ENCODE assay signal across 1 cellular context in the genomic region with DNA sequence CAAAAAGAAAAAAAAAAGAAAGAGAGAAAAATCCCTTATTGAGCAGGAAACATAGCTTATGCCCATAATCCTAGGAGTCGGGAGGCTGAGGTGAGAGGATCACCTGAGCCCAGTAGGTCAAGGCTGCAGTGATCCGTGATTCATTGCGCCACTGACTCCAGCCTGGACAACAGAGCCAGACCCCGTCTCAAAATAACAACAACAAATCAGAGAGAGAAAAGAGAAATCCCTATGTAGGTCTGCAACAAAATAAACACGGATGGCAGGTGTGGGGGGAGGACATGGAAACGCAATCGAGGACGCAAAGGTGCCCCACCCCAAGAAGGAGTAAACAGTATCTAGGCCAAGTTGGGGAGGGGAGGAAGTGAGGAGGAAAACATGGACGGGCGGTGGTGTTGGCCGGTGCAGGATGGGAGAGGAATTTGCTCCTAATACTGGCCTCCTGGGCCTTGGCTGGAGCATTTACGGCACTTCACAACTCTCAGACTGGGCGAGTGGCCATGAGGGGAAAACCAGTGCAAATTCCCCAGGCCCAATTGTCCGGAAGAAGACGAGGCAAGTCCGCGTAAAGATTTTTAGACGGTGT.
TF ChIP-seq lines count a peak whose summit lies in the region.

No MANE protein-coding gene starts in this region.

TF ChIP-seq in K562, 482 proteins besides CTCF, POLR2A, EP300 and RAD21 (continued from another document):
- TF ChIP-seq, protein P1, sequence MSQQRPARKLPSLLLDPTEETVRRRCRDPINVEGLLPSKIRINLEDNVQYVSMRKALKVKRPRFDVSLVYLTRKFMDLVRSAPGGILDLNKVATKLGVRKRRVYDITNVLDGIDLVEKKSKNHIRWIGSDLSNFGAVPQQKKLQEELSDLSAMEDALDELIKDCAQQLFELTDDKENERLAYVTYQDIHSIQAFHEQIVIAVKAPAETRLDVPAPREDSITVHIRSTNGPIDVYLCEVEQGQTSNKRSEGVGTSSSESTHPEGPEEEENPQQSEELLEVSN (IDR thresholded peaks at IDR 0.05; ENCODE audit: borderline replicate concordance in 1 of 2, extremely low read depth in 1 of 2, insufficient read depth in 1 of 2, insufficient read length in 1 of 2, low read depth in 1 of 2, low read length in 1 of 2, poor library complexity in 1 of 2, severe bottlenecking in 1 of 2) = no peak
- no peak for TF ChIP-seq ZBED1 (IDR thresholded peaks at IDR 0.05)
- 0 out of 2 replicates have a peak, but pooled peaks have one; percentile 9 for TF ChIP-seq SMC3 (conservative IDR thresholded peaks at IDR 0.05; ENCODE audit: insufficient read depth, low read depth, low read length)
- TF ChIP-seq CEBPB (tag; IDR thresholded peaks at IDR 0.05) = peak; percentile 47
- TF ChIP-seq ZFP30 (CRISPR knock-in tag; IDR thresholded peaks at IDR 0.05; ENCODE audit: borderline replicate concordance) = no peak
- TF ChIP-seq, protein P2, sequence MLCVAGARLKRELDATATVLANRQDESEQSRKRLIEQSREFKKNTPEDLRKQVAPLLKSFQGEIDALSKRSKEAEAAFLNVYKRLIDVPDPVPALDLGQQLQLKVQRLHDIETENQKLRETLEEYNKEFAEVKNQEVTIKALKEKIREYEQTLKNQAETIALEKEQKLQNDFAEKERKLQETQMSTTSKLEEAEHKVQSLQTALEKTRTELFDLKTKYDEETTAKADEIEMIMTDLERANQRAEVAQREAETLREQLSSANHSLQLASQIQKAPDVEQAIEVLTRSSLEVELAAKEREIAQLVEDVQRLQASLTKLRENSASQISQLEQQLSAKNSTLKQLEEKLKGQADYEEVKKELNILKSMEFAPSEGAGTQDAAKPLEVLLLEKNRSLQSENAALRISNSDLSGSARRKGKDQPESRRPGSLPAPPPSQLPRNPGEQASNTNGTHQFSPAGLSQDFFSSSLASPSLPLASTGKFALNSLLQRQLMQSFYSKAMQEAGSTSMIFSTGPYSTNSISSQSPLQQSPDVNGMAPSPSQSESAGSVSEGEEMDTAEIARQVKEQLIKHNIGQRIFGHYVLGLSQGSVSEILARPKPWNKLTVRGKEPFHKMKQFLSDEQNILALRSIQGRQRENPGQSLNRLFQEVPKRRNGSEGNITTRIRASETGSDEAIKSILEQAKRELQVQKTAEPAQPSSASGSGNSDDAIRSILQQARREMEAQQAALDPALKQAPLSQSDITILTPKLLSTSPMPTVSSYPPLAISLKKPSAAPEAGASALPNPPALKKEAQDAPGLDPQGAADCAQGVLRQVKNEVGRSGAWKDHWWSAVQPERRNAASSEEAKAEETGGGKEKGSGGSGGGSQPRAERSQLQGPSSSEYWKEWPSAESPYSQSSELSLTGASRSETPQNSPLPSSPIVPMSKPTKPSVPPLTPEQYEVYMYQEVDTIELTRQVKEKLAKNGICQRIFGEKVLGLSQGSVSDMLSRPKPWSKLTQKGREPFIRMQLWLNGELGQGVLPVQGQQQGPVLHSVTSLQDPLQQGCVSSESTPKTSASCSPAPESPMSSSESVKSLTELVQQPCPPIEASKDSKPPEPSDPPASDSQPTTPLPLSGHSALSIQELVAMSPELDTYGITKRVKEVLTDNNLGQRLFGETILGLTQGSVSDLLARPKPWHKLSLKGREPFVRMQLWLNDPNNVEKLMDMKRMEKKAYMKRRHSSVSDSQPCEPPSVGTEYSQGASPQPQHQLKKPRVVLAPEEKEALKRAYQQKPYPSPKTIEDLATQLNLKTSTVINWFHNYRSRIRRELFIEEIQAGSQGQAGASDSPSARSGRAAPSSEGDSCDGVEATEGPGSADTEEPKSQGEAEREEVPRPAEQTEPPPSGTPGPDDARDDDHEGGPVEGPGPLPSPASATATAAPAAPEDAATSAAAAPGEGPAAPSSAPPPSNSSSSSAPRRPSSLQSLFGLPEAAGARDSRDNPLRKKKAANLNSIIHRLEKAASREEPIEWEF (CRISPR knock-in tag; IDR thresholded peaks at IDR 0.05) = no peak
- no peak for TF ChIP-seq SLC30A9 (CRISPR knock-in tag; IDR thresholded peaks at IDR 0.05)
- TF ChIP-seq SAP30 (IDR thresholded peaks at IDR 0.05; ENCODE audit: borderline replicate concordance, insufficient read depth, low read depth, low read length, poor library complexity, severe bottlenecking) = peak; percentile 14
- TF ChIP-seq, protein P3, sequence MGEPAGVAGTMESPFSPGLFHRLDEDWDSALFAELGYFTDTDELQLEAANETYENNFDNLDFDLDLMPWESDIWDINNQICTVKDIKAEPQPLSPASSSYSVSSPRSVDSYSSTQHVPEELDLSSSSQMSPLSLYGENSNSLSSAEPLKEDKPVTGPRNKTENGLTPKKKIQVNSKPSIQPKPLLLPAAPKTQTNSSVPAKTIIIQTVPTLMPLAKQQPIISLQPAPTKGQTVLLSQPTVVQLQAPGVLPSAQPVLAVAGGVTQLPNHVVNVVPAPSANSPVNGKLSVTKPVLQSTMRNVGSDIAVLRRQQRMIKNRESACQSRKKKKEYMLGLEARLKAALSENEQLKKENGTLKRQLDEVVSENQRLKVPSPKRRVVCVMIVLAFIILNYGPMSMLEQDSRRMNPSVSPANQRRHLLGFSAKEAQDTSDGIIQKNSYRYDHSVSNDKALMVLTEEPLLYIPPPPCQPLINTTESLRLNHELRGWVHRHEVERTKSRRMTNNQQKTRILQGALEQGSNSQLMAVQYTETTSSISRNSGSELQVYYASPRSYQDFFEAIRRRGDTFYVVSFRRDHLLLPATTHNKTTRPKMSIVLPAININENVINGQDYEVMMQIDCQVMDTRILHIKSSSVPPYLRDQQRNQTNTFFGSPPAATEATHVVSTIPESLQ (CRISPR knock-in tag; IDR thresholded peaks at IDR 0.05) = no peak
- TF ChIP-seq BCOR (IDR thresholded peaks at IDR 0.05) = peak; percentile 85
- peak in 1 of 2 experiments; percentile 6; a peak in 1 of 4 replicates for TF ChIP-seq MAZ (CRISPR knock-in tag; conservative IDR thresholded peaks at IDR 0.05 in 1 of 2, IDR thresholded peaks at IDR 0.05 in 1 of 2)
- TF ChIP-seq, protein P4, sequence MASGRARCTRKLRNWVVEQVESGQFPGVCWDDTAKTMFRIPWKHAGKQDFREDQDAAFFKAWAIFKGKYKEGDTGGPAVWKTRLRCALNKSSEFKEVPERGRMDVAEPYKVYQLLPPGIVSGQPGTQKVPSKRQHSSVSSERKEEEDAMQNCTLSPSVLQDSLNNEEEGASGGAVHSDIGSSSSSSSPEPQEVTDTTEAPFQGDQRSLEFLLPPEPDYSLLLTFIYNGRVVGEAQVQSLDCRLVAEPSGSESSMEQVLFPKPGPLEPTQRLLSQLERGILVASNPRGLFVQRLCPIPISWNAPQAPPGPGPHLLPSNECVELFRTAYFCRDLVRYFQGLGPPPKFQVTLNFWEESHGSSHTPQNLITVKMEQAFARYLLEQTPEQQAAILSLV (tag; IDR thresholded peaks at IDR 0.05) = no peak
- no peak for TF ChIP-seq FOSL1 (tag; conservative IDR thresholded peaks at IDR 0.05)
- no peak for TF ChIP-seq CXXC5 (CRISPR knock-in tag; IDR thresholded peaks at IDR 0.05)
- no peak for TF ChIP-seq ZNF77 (CRISPR knock-in tag; IDR thresholded peaks at IDR 0.05)
- TF ChIP-seq, protein P5, sequence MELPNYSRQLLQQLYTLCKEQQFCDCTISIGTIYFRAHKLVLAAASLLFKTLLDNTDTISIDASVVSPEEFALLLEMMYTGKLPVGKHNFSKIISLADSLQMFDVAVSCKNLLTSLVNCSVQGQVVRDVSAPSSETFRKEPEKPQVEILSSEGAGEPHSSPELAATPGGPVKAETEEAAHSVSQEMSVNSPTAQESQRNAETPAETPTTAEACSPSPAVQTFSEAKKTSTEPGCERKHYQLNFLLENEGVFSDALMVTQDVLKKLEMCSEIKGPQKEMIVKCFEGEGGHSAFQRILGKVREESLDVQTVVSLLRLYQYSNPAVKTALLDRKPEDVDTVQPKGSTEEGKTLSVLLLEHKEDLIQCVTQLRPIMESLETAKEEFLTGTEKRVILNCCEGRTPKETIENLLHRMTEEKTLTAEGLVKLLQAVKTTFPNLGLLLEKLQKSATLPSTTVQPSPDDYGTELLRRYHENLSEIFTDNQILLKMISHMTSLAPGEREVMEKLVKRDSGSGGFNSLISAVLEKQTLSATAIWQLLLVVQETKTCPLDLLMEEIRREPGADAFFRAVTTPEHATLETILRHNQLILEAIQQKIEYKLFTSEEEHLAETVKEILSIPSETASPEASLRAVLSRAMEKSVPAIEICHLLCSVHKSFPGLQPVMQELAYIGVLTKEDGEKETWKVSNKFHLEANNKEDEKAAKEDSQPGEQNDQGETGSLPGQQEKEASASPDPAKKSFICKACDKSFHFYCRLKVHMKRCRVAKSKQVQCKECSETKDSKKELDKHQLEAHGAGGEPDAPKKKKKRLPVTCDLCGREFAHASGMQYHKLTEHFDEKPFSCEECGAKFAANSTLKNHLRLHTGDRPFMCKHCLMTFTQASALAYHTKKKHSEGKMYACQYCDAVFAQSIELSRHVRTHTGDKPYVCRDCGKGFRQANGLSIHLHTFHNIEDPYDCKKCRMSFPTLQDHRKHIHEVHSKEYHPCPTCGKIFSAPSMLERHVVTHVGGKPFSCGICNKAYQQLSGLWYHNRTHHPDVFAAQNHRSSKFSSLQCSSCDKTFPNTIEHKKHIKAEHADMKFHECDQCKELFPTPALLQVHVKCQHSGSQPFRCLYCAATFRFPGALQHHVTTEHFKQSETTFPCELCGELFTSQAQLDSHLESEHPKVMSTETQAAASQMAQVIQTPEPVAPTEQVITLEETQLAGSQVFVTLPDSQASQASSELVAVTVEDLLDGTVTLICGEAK (IDR thresholded peaks at IDR 0.05) = peak; percentile 20; the same call in 1 of the 2 replicates
- TF ChIP-seq, protein P5 (CRISPR knock-in tag; IDR thresholded peaks at IDR 0.05) = no peak
